ENCODE assay signal across 1 cellular context in the genomic region with DNA sequence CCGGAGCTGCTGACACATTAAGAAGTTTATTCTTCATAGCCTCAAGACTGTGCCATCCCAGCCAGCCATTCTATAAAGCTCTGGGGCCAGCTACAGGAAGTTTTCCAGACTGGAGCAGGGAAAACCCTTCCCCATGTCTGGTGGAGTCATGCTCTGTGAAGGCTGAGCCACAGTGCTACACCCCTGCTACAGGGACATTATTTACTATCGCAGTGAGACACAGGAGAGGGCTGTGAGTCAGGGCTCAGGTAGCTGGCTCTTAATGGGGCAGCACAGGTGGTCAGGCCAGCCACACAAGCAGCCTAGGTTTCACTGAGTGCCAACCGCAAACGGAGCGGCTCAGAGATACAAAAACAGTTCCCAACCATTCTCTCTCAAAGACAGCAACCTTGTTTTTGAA.
TF ChIP-seq lines count a peak whose summit lies in the region.

No MANE protein-coding gene starts in this region.

TF ChIP-seq in SK-N-SH, 30 proteins besides CTCF, POLR2A, EP300 and RAD21 (continued from another document):
- peak; percentile 77 for TF ChIP-seq JUND (IDR thresholded peaks at IDR 0.05)
